1 cellular context compared by ENCODE assay signal in the genomic region with DNA sequence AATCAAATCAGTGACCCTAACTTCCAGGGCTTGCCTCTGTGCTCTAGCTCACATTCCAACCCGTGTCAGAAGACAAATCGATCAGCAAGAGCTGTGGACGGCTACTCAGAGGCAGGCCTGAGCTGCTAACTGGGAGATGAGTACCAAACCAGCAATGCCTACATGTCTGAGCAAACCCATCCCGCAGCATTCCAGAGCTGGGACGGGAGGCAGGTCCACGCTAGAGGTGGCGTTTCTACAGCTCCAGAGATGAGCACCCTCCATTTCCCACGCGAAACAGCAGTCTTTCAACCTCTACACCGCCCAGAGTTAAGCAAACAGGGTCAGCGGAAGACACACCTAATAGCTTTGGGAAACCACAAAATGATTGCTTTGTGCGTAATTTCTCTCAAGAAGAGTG.
TF ChIP-seq lines count a peak whose summit lies in the region.

No MANE protein-coding gene starts in this region.

TF ChIP-seq in HepG2, 621 proteins besides CTCF, POLR2A, EP300 and RAD21:
- TF ChIP-seq HHEX (CRISPR knock-in tag; IDR thresholded peaks at IDR 0.05) (no peak), ZBTB38 (CRISPR knock-in tag; IDR thresholded peaks at IDR 0.05) (peak; percentile 66)
